ENCODE assay signal across 1 cellular context in the genomic region with DNA sequence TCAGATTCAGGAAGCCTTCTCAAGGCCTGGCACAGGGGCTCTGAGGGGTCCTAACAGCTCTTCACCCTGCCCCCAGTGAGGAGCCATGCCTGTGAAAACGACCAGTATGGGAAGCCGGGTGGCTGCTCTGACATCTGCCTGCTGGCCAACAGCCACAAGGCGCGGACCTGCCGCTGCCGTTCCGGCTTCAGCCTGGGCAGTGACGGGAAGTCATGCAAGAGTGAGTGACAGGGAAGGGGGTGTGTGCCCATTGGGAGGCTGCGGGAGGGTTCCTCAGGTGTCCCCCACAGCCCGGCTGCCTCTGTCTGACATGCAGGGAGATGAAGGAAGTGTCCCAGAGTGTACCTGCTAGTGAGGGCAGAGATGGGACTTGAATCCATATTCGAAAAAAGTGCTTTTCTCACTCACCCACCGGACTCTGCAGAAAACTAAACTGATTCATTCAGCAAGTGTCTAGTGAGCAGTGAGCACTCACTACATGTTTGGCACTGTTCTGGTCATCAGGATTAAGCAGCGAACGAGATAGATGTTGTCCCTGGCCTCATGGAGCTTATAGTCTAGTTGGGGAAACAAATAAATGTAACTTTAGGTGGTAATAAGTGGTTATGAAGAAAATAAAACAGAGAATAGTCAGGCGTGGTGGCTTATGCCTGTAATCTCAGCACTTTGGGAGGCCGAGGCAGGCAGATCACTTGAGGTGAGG.
TF ChIP-seq lines count a peak whose summit lies in the region.

No MANE protein-coding gene starts in this region.

TF ChIP-seq in HepG2, 621 proteins besides CTCF, POLR2A, EP300 and RAD21:
- TF ChIP-seq NCOR1 (IDR thresholded peaks at IDR 0.05; ENCODE audit: borderline replicate concordance, low read length) (no peak), ZNF446 (CRISPR knock-in tag; IDR thresholded peaks at IDR 0.05) (no peak), ZNF678 (CRISPR knock-in tag; IDR thresholded peaks at IDR 0.05) (no peak), ZNF816 (CRISPR knock-in tag; IDR thresholded peaks at IDR 0.05; ENCODE audit: borderline replicate concordance) (no peak)
- TF ChIP-seq, protein P1, sequence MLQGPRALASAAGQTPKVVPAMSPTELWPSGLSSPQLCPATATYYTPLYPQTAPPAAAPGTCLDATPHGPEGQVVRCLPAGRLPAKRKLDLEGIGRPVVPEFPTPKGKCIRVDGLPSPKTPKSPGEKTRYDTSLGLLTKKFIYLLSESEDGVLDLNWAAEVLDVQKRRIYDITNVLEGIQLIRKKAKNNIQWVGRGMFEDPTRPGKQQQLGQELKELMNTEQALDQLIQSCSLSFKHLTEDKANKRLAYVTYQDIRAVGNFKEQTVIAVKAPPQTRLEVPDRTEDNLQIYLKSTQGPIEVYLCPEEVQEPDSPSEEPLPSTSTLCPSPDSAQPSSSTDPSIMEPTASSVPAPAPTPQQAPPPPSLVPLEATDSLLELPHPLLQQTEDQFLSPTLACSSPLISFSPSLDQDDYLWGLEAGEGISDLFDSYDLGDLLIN (CRISPR knock-in tag; IDR thresholded peaks at IDR 0.05; ENCODE audit: borderline replicate concordance): no peak
- TF ChIP-seq, protein P2, sequence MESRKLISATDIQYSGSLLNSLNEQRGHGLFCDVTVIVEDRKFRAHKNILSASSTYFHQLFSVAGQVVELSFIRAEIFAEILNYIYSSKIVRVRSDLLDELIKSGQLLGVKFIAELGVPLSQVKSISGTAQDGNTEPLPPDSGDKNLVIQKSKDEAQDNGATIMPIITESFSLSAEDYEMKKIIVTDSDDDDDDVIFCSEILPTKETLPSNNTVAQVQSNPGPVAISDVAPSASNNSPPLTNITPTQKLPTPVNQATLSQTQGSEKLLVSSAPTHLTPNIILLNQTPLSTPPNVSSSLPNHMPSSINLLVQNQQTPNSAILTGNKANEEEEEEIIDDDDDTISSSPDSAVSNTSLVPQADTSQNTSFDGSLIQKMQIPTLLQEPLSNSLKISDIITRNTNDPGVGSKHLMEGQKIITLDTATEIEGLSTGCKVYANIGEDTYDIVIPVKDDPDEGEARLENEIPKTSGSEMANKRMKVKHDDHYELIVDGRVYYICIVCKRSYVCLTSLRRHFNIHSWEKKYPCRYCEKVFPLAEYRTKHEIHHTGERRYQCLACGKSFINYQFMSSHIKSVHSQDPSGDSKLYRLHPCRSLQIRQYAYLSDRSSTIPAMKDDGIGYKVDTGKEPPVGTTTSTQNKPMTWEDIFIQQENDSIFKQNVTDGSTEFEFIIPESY (CRISPR knock-in tag; IDR thresholded peaks at IDR 0.05): no peak
- TF ChIP-seq, protein P3, sequence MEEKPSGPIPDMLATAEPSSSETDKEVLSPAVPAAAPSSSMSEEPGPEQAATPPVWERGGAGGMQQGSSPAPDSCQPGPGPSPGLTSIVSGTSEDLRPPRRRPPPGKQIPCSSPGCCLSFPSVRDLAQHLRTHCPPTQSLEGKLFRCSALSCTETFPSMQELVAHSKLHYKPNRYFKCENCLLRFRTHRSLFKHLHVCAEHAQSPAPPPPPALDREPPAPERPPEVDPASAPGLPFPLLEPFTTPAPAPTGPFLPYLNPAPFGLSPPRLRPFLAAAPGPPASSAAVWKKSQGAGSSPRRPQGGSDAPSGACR (CRISPR knock-in tag; IDR thresholded peaks at IDR 0.05): no peak
